Comparison of ENCODE assay signal across 18 cellular contexts in the genomic region with DNA sequence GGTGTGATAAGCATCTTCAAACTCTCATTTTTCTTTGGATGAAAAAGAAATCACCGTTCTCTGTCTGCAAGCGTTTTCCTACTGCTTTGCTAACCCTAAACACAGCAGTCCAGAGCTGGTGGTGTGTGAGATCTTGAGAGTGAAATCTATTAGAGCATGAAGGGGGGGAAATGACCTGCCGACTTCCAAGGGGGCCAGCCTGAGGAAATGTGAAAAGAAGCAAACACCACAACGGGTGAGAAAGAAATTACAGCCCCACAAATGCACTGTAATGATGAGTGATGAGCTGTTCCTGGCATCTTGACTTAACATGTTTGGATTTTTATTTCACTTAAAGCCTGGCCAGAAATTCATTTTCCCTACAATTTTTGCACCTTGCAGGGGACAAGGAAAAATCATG.
"Had no signal": no experiment of that assay in that cellular context is flagged by ENCODE, and none has a peak within 500 bp of the region (broad histone marks: within the 10 kb centered on the region; RNA-seq: fewer than 3 reads in every experiment).

No MANE protein-coding gene starts in this region.

- H3K27ac Mint-ChIP-seq: activated CD4-positive, alpha-beta T cell treated with anti-CD3 and anti-CD28 coated beads for 36 hours; activated CD8-positive, alpha-beta memory T cell treated with anti-CD3 and anti-CD28 coated beads, Interleukin-2, amount 10 ng/mL, durations not matched to agents 7 days and 5 days; activated CD8-positive, alpha-beta T cell treated with anti-CD3 and anti-CD28 coated beads, Interleukin-2, amount 10 ng/mL, durations not matched to agents 7 days and 5 days; activated naive CD4-positive, alpha-beta T cell treated with anti-CD3 and anti-CD28 coated beads, Interleukin-2, amount 50 U/mL, for 72 hours; activated T-helper 2 cell treated with anti-CD3 and anti-CD28 coated beads, Interferon-gamma antibody, Interleukin-2, Interleukin-4, amounts not matched to agents 10 μg/mL and 5 μg/mL and 100 μg/mL, durations not matched to agents 14 hours and 24 hours and 36 hours had no signal

- H3K4me3 Mint-ChIP-seq: activated CD4-positive, alpha-beta T cell treated with anti-CD3 and anti-CD28 coated beads for 36 hours; activated CD8-positive, alpha-beta memory T cell treated with anti-CD3 and anti-CD28 coated beads, Interleukin-2, amount 10 ng/mL, durations not matched to agents 7 days and 5 days; activated CD8-positive, alpha-beta T cell treated with anti-CD3 and anti-CD28 coated beads, Interleukin-2, amount 10 ng/mL, durations not matched to agents 7 days and 5 days had no signal

- H3K9me3 Mint-ChIP-seq: activated naive CD4-positive, alpha-beta T cell treated with anti-CD3 and anti-CD28 coated beads, Interleukin-2, amount 50 U/mL, for 72 hours; activated T-helper 2 cell treated with anti-CD3 and anti-CD28 coated beads, Interferon-gamma antibody, Interleukin-2, Interleukin-4, amounts not matched to agents 10 μg/mL and 5 μg/mL and 100 μg/mL, durations not matched to agents 14 hours and 24 hours and 36 hours had no signal

- H3K36me3 ChIP-seq: left ventricle myocardium inferior, right lobe of liver, transverse colon had no signal

- H3K27ac ChIP-seq: left ventricle myocardium inferior, right lobe of liver, testis, transverse colon had no signal

- DNase-seq: activated CD4-positive, alpha-beta T cell treated with anti-CD3 and anti-CD28 coated beads for 36 hours; activated CD4-positive, CD25-positive, alpha-beta regulatory T cell; activated CD8-positive, alpha-beta memory T cell treated with anti-CD3 and anti-CD28 coated beads, Interleukin-2, amount 10 ng/mL, durations not matched to agents 7 days and 5 days; activated CD8-positive, alpha-beta T cell treated with anti-CD3 and anti-CD28 coated beads, Interleukin-2, amount 10 ng/mL, durations not matched to agents 7 days and 5 days; activated T-cell treated with anti-CD3 and anti-CD28 coated beads, Interleukin-2, amount 50 U/mL, for 48 hours; dermis blood vessel endothelial cell; effector CD4-positive, alpha-beta T cell; glutamatergic neuron; left ventricle myocardium inferior; posterior cingulate gyrus; right lobe of liver; stimulated activated CD4-positive, alpha-beta T cell treated with anti-CD3 and anti-CD28 coated beads, Interleukin-2, amount 100 ng/mL, for 48 hours; stimulated activated naive CD4-positive, alpha-beta T cell treated with Interleukin-2 at 50 U/mL for 16 hours; testis; transverse colon had no signal

- H3K36me3 Mint-ChIP-seq: activated CD8-positive, alpha-beta memory T cell treated with anti-CD3 and anti-CD28 coated beads, Interleukin-2, amount 10 ng/mL, durations not matched to agents 7 days and 5 days; activated naive CD4-positive, alpha-beta T cell treated with anti-CD3 and anti-CD28 coated beads, Interleukin-2, amount 50 U/mL, for 72 hours had no signal

- H3K27me3 ChIP-seq: right lobe of liver, testis, transverse colon had no signal

- ATAC-seq: activated CD4-positive, alpha-beta T cell treated with anti-CD3 and anti-CD28 coated beads for 36 hours; activated CD8-positive, alpha-beta memory T cell treated with anti-CD3 and anti-CD28 coated beads, Interleukin-2, amount 10 ng/mL, durations not matched to agents 7 days and 5 days; activated CD8-positive, alpha-beta T cell treated with anti-CD3 and anti-CD28 coated beads, Interleukin-2, amount 10 ng/mL, durations not matched to agents 7 days and 5 days; activated naive CD4-positive, alpha-beta T cell treated with anti-CD3 and anti-CD28 coated beads, Interleukin-2, amount 50 U/mL, for 72 hours; right lobe of liver had no signal

- H3K9me3 ChIP-seq: left ventricle myocardium inferior, right lobe of liver, testis, transverse colon had no signal

- H3K27me3 Mint-ChIP-seq: activated CD8-positive, alpha-beta memory T cell treated with anti-CD3 and anti-CD28 coated beads, Interleukin-2, amount 10 ng/mL, durations not matched to agents 7 days and 5 days had no signal

- H3K4me1 ChIP-seq: left ventricle myocardium inferior, right lobe of liver, testis, transverse colon had no signal

- H3K4me3 ChIP-seq: left ventricle myocardium inferior, lung, right lobe of liver, testis, transverse colon had no signal

- H3K4me1 Mint-ChIP-seq: activated CD4-positive, alpha-beta T cell treated with anti-CD3 and anti-CD28 coated beads for 36 hours; activated CD8-positive, alpha-beta memory T cell treated with anti-CD3 and anti-CD28 coated beads, Interleukin-2, amount 10 ng/mL, durations not matched to agents 7 days and 5 days had no signal
